ENCODE assay signal across 8 cellular contexts in genomic region chr1:92599184-92599583, GRCh38.
DNase-seq lines count a peak whose midpoint lies in the region; ATAC-seq, FAIRE-seq and TF ChIP-seq lines count a peak whose summit lies in the region.

No MANE protein-coding gene starts in this region.

- CTCF ChIA-PET in GM12878 (lab: Yijun Ruan, JAX), result interaction anchor here (0.9 to 6.2 kb wide), 10 partner anchors 12 to 308 kb away, joined by 3 to 48 read pairs (median 7); no protein-coding TSS in a partner anchor

- BruUV-seq in GM12878 (replicated peaks; lab: Mats Ljungman, UMichigan), result no TSS peak

- peak; percentile 11 for DNase-seq in NCI-H510A treated with DMSO at 0.1 percent for 48 hours (lab: John Stamatoyannopoulos, UW)
- DNase-seq in NCI-H510A (lab: John Stamatoyannopoulos, UW), result no peak
- peak; percentile 65 for DNase-seq in Karpas-422
- DNase-seq in GM12878 (ENCODE audit: low read depth, low spot score), result no peak
- peak; percentile 44 for DNase-seq in osteoblast (ENCODE audit: insufficient read length, low spot score, missing footprints)
- no peak for DNase-seq in T-helper 2 cell treated with Interferon-gamma antibody and Interleukin-4, amounts not matched to agents 5 μg/mL and 100 μg/mL, for 36 hours (ENCODE audit: low spot score)
- no peak for DNase-seq in left lung
- DNase-seq in right cardiac atrium, result no peak

- H3K27ac Mint-ChIP-seq in T-helper 2 cell treated with Interferon-gamma antibody and Interleukin-4, amounts not matched to agents 5 μg/mL and 100 μg/mL, for 36 hours, result no peak overlapping the region

- in situ Hi-C loops in GM12878 (cut with MboI), result no loop called here

- H3K27me3 ChIP-seq in Karpas-422 (ENCODE audit: low read length) (no peaks in the 10 kb centered on the region), GM12878 (replicated peaks in 1 of 2; ENCODE audit: control insufficient read depth in 2 of 2, insufficient read depth in 2 of 2, low read length in 1 of 2) (no peaks in the 10 kb centered on the region), osteoblast (ENCODE audit: insufficient read depth, low read length) (no peaks in the 10 kb centered on the region), left lung (no peaks in the 10 kb centered on the region), right cardiac atrium (ENCODE audit: control insufficient read depth, insufficient read depth) (no peaks in the 10 kb centered on the region)

- no peaks in the 10 kb centered on the region for H3K9me2 ChIP-seq in Karpas-422 (replicated peaks; ENCODE audit: insufficient read depth, low read length)

- H3K27me3 Mint-ChIP-seq in T-helper 2 cell treated with Interferon-gamma antibody and Interleukin-4, amounts not matched to agents 5 μg/mL and 100 μg/mL, for 36 hours (ENCODE audit: low read depth), result no peaks in the 10 kb centered on the region

- H3K79me2 ChIP-seq in Karpas-422 (ENCODE audit: low read length) (no peaks in the 10 kb centered on the region), GM12878 (ENCODE audit: control insufficient read depth, insufficient read depth, low read length) (no peaks in the 10 kb centered on the region), osteoblast (ENCODE audit: insufficient read depth, low read length) (no peaks in the 10 kb centered on the region)

- peak; percentile 93 for FAIRE-seq in GM12878 (lab: Jason Lieb, UNC)

- ATAC-seq in GM12878 (peak; percentile 76), left lung (no peak), right cardiac atrium (no peak)

- H3K4me3 ChIP-seq in Karpas-422 (ENCODE audit: low read length) (no peak overlapping the region), GM12878 (no peak overlapping the region), osteoblast (ENCODE audit: insufficient read depth, low read length) (no peak overlapping the region), left lung (no peak overlapping the region), right cardiac atrium (ENCODE audit: low read length) (no peak overlapping the region)

- H3K4me2 ChIP-seq in Karpas-422 (ENCODE audit: low read depth, low read length, poor library complexity, severe bottlenecking), result no peak overlapping the region
- H3K4me2 ChIP-seq in GM12878 (ENCODE audit: control insufficient read depth, insufficient read depth), result no peak overlapping the region
- no peak overlapping the region for H3K4me2 ChIP-seq in osteoblast (ENCODE audit: insufficient read depth, low read length)

- SMC1A ChIA-PET in GM12878 (lab: Charles Lee; ENCODE audit: uncharacterized antibody, unreplicated experiment), result interaction anchor here (0.8 to 4.1 kb wide), 12 partner anchors 11 to 291 kb away, joined by 3 to 42 read pairs (median 6); no protein-coding TSS in a partner anchor

- no peaks in the 10 kb centered on the region for H3K36me3 ChIP-seq in Karpas-422 (ENCODE audit: insufficient read depth, low read length)
- no peaks in the 10 kb centered on the region for H3K36me3 ChIP-seq in GM12878 (ENCODE audit: control insufficient read depth in 2 of 2, insufficient read depth in 2 of 2, low read length in 1 of 2)
- peaks cover 3% of the 10 kb centered on the region for H3K36me3 ChIP-seq in osteoblast (ENCODE audit: insufficient read depth, low read length)
- peaks cover 0 to 11% of the 10 kb centered on the region in 2 donors for H3K36me3 ChIP-seq in left lung

- POLR2A ChIA-PET in GM12878 (lab: Charles Lee), result interaction anchor here (2.9 kb wide), 1 partner anchor 113 kb away, joined by 15 read pairs; the partner anchor contains the start of gene GFI1

- peaks cover 5% of the 10 kb centered on the region for H3K9me3 Mint-ChIP-seq in T-helper 2 cell treated with Interferon-gamma antibody and Interleukin-4, amounts not matched to agents 5 μg/mL and 100 μg/mL, for 36 hours

- 0% methylated on average over 2 of the region's 2 CpGs for WGBS in GM12878 (ENCODE audit: insufficient coverage, insufficient replicate concordance, low lambda C conversion rate, missing lambda C conversion rate)
- 48% methylated on average over 2 of the region's 2 CpGs for WGBS in right cardiac atrium

- H3K36me3 Mint-ChIP-seq in T-helper 2 cell treated with Interferon-gamma antibody and Interleukin-4, amounts not matched to agents 5 μg/mL and 100 μg/mL, for 36 hours (ENCODE audit: low read depth), result peaks cover 3% of the 10 kb centered on the region

- peak; percentile 82 for TF ChIP-seq RAD21 in GM12878 (IDR thresholded peaks at IDR 0.05; ENCODE audit: insufficient read depth, low read depth, low read length)

- intact Hi-C loops in GM12878 (cut with micrococcal nuclease; ENCODE audit: unreplicated experiment) (loop anchor here (1.0 to 5.0 kb wide), 3 partner anchors 112 to 289 kb away; partner anchors contain the start of gene GFI1), left lung (cut with DNase I) (no loop called here), right cardiac atrium (cut with DNase I) (no loop called here)

- H4K20me1 ChIP-seq in Karpas-422 (ENCODE audit: insufficient read depth, low read depth, low read length) (no peaks in the 10 kb centered on the region), GM12878 (ENCODE audit: control insufficient read depth, insufficient read depth) (no peaks in the 10 kb centered on the region), osteoblast (ENCODE audit: insufficient read depth, low read length) (no peaks in the 10 kb centered on the region)

- no peak overlapping the region for H3K9ac ChIP-seq in Karpas-422 (ENCODE audit: low read length)
- no peak overlapping the region for H3K9ac ChIP-seq in GM12878 (ENCODE audit: control insufficient read depth, insufficient read depth, low read length)

- RAD21 ChIA-PET in GM12878 (lab: Charles Lee; ENCODE audit: unreplicated experiment), result interaction anchor here (0.7 to 4.1 kb wide), 7 partner anchors 61 to 289 kb away, joined by 3 to 36 read pairs (median 4); partner anchors contain the start of gene GFI1

- H3K9me3 ChIP-seq in Karpas-422 (ENCODE audit: low read length) (no peaks in the 10 kb centered on the region), GM12878 (replicated peaks; ENCODE audit: control insufficient read depth, insufficient read depth, low read length) (no peaks in the 10 kb centered on the region), osteoblast (ENCODE audit: low read depth, low read length) (no peaks in the 10 kb centered on the region), left lung (no peaks in the 10 kb centered on the region), right cardiac atrium (ENCODE audit: control insufficient read depth, low read length) (no peaks in the 10 kb centered on the region)

- H2AFZ ChIP-seq in Karpas-422 (ENCODE audit: low read length) (no peak overlapping the region), GM12878 (ENCODE audit: control insufficient read depth, low read depth, low read length) (no peak overlapping the region), osteoblast (ENCODE audit: low read length) (no peak overlapping the region)

- peaks cover 34% of the 10 kb centered on the region for H3K4me1 Mint-ChIP-seq in T-helper 2 cell treated with Interferon-gamma antibody and Interleukin-4, amounts not matched to agents 5 μg/mL and 100 μg/mL, for 36 hours (ENCODE audit: low read depth)

- H3K4me3 Mint-ChIP-seq in T-helper 2 cell treated with Interferon-gamma antibody and Interleukin-4, amounts not matched to agents 5 μg/mL and 100 μg/mL, for 36 hours, result no peak overlapping the region

- TF ChIP-seq CTCF in GM12878 (IDR thresholded peaks at IDR 0.05 in 2 of 3, conservative IDR thresholded peaks at IDR 0.05 in 1 of 3; ENCODE audit: control insufficient read depth in 2 of 3, extremely low read depth in 1 of 3, insufficient read depth in 1 of 3, low read depth in 3 of 3, low read length in 3 of 3) (peak; percentile 21 to 55 (median 25); a peak in 3 of 6 replicates), osteoblast (IDR thresholded peaks at IDR 0.05; ENCODE audit: extremely low read depth, low read depth, low read length) (peak; percentile 55), left lung (IDR thresholded peaks at IDR 0.05) (peak in 1 of 2 donors; percentile 22)

- no peak for TF ChIP-seq EP300 in GM12878 (IDR thresholded peaks at IDR 0.05; ENCODE audit: borderline replicate concordance in 1 of 2, control insufficient read depth in 1 of 2, low read depth in 2 of 2, low read length in 2 of 2)

- no peak overlapping the region for H3K27ac ChIP-seq in Karpas-422 (ENCODE audit: low read length)
- H3K27ac ChIP-seq in GM12878 (ENCODE audit: control insufficient read depth, insufficient read depth), result no peak overlapping the region
- no peak overlapping the region for H3K27ac ChIP-seq in osteoblast (ENCODE audit: low read depth, low read length)
- H3K27ac ChIP-seq in left lung, result no peak overlapping the region
- no peak overlapping the region for H3K27ac ChIP-seq in right cardiac atrium (ENCODE audit: low read length)

- TF ChIP-seq POLR2A in GM12878 (IDR thresholded peaks at IDR 0.05; ENCODE audit: low read depth, low read length), result no peak

- peaks cover 6% of the 10 kb centered on the region for H3K4me1 ChIP-seq in Karpas-422 (ENCODE audit: low read length)
- no peaks in the 10 kb centered on the region for H3K4me1 ChIP-seq in GM12878 (ENCODE audit: control insufficient read depth, insufficient read depth, low read length)
- no peaks in the 10 kb centered on the region for H3K4me1 ChIP-seq in osteoblast (ENCODE audit: insufficient read depth, low read length)
- no peaks in the 10 kb centered on the region for H3K4me1 ChIP-seq in left lung
- no peaks in the 10 kb centered on the region for H3K4me1 ChIP-seq in right cardiac atrium (ENCODE audit: control insufficient read depth, insufficient read depth, low read length)

TF ChIP-seq in GM12878, 131 proteins besides CTCF, POLR2A, EP300 and RAD21 (continues in another document):
- no peak for TF ChIP-seq TARDBP (IDR thresholded peaks at IDR 0.05; ENCODE audit: borderline replicate concordance)
- TF ChIP-seq RFX5 (IDR thresholded peaks at IDR 0.05; ENCODE audit: low read depth, low read length), result no peak
- TF ChIP-seq, protein P1, sequence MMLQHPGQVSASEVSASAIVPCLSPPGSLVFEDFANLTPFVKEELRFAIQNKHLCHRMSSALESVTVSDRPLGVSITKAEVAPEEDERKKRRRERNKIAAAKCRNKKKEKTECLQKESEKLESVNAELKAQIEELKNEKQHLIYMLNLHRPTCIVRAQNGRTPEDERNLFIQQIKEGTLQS (IDR thresholded peaks at IDR 0.05; ENCODE audit: borderline replicate concordance, extremely low read depth, low read depth, low read length), result no peak
- TF ChIP-seq KAT2A (conservative IDR thresholded peaks at IDR 0.05; ENCODE audit: control insufficient read depth, low read depth, low read length), result no peak
- no peak for TF ChIP-seq CEBPB (IDR thresholded peaks at IDR 0.05; ENCODE audit: borderline replicate concordance in 1 of 2, low read depth in 2 of 2, low read length in 2 of 2)

Comparison
In these comparisons a context has a peak if more than half of its experiments do, and no peak if none do; other contexts are left out.
1. DNase-seq: peak in NCI-H510A treated with DMSO at 0.1 percent for 48 hours (single experiment), Karpas-422 (single experiment) and osteoblast (single experiment); none in NCI-H510A (single experiment), GM12878 (single experiment), T-helper 2 cell treated with Interferon-gamma antibody and Interleukin-4, amounts not matched to agents 5 μg/mL and 100 μg/mL, for 36 hours (single experiment), left lung (0 of 2) and right cardiac atrium (0 of 3).